ENCODE assay signal across 8 cellular contexts in the genomic region with DNA sequence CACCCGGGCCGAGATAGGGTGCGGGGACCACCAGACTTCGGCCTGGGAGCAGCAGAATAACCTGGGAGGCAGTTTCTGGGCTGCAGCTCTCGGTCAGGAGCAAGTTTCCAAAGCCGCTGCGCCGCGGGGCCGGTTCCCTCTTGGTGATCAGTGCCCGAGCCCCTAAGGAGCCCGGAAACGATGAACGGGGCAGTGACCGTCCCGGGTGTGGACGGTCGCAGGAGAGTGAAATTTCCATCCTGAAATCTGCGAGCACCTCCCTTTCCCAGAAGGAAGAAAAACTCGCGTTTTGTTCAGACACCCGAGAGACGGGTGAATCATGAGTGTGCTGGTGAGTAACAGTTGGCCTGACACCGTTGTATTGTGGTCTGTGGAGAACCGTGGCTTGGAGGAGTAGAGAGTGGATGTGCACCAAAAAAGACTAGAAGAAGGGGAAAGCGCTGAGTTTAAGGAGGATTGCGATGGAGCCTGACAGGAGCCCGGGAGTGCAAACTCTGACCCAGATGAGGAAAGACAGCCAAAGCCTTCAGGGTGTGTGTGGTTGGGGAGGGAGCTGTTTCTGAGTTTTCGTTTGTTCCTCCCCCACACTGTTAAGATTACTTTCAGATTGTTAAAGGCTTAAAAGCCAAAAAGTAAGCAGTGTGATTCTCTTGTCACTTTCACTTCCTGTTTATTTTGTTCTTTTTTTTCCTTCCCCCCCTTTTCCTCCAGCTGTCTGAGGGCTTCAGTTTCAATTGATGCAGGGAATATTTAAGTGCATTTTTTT. TPM values are rescaled to one million over a fixed set of nuclear protein-coding genes. Genes with fewer than 3 reads are reported as not detected.
A peak's percentile ranks its signal among the peaks of the same experiment; 100 is the strongest.
DNase-seq lines count a peak whose midpoint lies in the region; ATAC-seq and TF ChIP-seq lines count a peak whose summit lies in the region.

No MANE protein-coding gene starts in this region.

- peaks cover 15% of the 10 kb centered on the region for H3K4me1 ChIP-seq in PC-3 (ENCODE audit: insufficient read depth, low read length)

- TSS peak; percentile 40 for BruUV-seq in PC-3 (replicated peaks; lab: Mats Ljungman, UMichigan)

- CTCF ChIA-PET in PC-3 (lab: Charles Lee) = interaction anchor here (0.6 kb wide), 2 partner anchors 81 to 171 kb away, joined by 3 to 9 read pairs; no protein-coding TSS in a partner anchor

- peak overlapping the region; percentile 73 for H3K27ac ChIP-seq in PC-3 (ENCODE audit: low read length)

- H3K4me2 ChIP-seq in PC-3 (ENCODE audit: low read length) = peak overlapping the region; percentile 98

- peak; percentile 45 for ATAC-seq in GM19025 (IDR thresholded peaks at IDR 0.05; ENCODE audit: low read depth, unreplicated experiment)
- ATAC-seq in HG03159 (IDR thresholded peaks at IDR 0.05; ENCODE audit: unreplicated experiment) = peak; percentile 73
- peak; percentile 62 for ATAC-seq in PC-3
- peak; percentile 72 to 73 for ATAC-seq in activated T-cell treated with anti-CD3 and anti-CD28 coated beads, Interleukin-2, amount 50 U/mL, for 72 hours (replicated peaks in 1 of 2)

- intact Hi-C loops in PC-3 (cut with micrococcal nuclease) = loop anchor here (2.0 to 5.0 kb wide), 3 partner anchors 70 to 129 kb away; partner anchors contain the start of gene SEC24B

- H3K79me2 ChIP-seq in PC-3 (ENCODE audit: low read length) = peaks cover 30% of the 10 kb centered on the region

- POLR2A ChIA-PET in PC-3 (lab: Charles Lee; ENCODE audit: unreplicated experiment) = no interaction called here

- peaks cover 4% of the 10 kb centered on the region for H3F3A ChIP-seq in PC-3 (ENCODE audit: low read length, unreplicated experiment)

- H3K9me3 Mint-ChIP-seq in activated T-cell treated with anti-CD3 and anti-CD28 coated beads, Interleukin-2, amount 50 U/mL, for 72 hours = no peaks in the 10 kb centered on the region
- H3K9me3 Mint-ChIP-seq in neural crest cell = peaks cover 2% of the 10 kb centered on the region

- H3K27ac Mint-ChIP-seq in activated T-cell treated with anti-CD3 and anti-CD28 coated beads, Interleukin-2, amount 50 U/mL, for 72 hours = peak overlapping the region; percentile 44
- H3K27ac Mint-ChIP-seq in neural crest cell (ENCODE audit: unreplicated experiment) = no peak overlapping the region

- H3K4me3 Mint-ChIP-seq in activated T-cell treated with anti-CD3 and anti-CD28 coated beads, Interleukin-2, amount 50 U/mL, for 72 hours = peak overlapping the region; percentile 81 to 92
- H3K4me3 Mint-ChIP-seq in neural crest cell = peak overlapping the region; percentile 84

- no peaks in the 10 kb centered on the region for H3K27me3 ChIP-seq in PC-3 (ENCODE audit: low read length)

- no peak for TF ChIP-seq CTCF in AG09319 (IDR thresholded peaks at IDR 0.05; ENCODE audit: low read depth, low read length)
- TF ChIP-seq CTCF in PC-3 (conservative IDR thresholded peaks at IDR 0.05; ENCODE audit: low read depth, low read length) = no peak
- no peak for TF ChIP-seq CTCF in fibroblast of villous mesenchyme (IDR thresholded peaks at IDR 0.05; ENCODE audit: insufficient read depth, low read depth, low read length)
- no peak for TF ChIP-seq CTCF in neural crest cell (conservative IDR thresholded peaks at IDR 0.05)

- no peaks in the 10 kb centered on the region for H3K36me3 ChIP-seq in PC-3 (ENCODE audit: low read depth, low read length)

- DNase-seq in AG09319 (ENCODE audit: extremely low read depth, low read depth) (peak; percentile 25), PC-3 (peak; percentile 64), fibroblast of villous mesenchyme (ENCODE audit: low read depth) (peak; percentile 73), neural crest cell (ENCODE audit: low read depth, low spot score) (peak; percentile 20), stromal cell of bone marrow (ENCODE audit: low read depth) (peak; percentile 88)
- peak; percentile 62 to 73 for DNase-seq in activated T-cell treated with anti-CD3 and anti-CD28 coated beads, Interleukin-2, amount 50 U/mL, for 72 hours

- no peaks in the 10 kb centered on the region for H3K27me3 Mint-ChIP-seq in activated T-cell treated with anti-CD3 and anti-CD28 coated beads, Interleukin-2, amount 50 U/mL, for 72 hours (ENCODE audit: low read depth)
- H3K27me3 Mint-ChIP-seq in neural crest cell (ENCODE audit: low read depth) = peaks cover 3% of the 10 kb centered on the region

- H3K4me3 ChIP-seq in PC-3 (ENCODE audit: low read length) = peak overlapping the region; percentile 96
- H3K4me3 ChIP-seq in fibroblast of villous mesenchyme (ENCODE audit: low read depth, low read length) = peak overlapping the region; percentile 76

- peak overlapping the region; percentile 86 for H2AFZ ChIP-seq in PC-3 (ENCODE audit: low read length)

- no peaks in the 10 kb centered on the region for H3K9me3 ChIP-seq in PC-3 (ENCODE audit: low read length)

- no peaks in the 10 kb centered on the region for H4K20me1 ChIP-seq in PC-3 (ENCODE audit: low read length)

- H3K4me1 Mint-ChIP-seq in activated T-cell treated with anti-CD3 and anti-CD28 coated beads, Interleukin-2, amount 50 U/mL, for 72 hours (ENCODE audit: low read depth) = peaks cover 44% of the 10 kb centered on the region
- peaks cover 23% of the 10 kb centered on the region for H3K4me1 Mint-ChIP-seq in neural crest cell

- no peaks in the 10 kb centered on the region for H3K9me2 ChIP-seq in PC-3 (replicated peaks; ENCODE audit: low read length)

- H3K9ac ChIP-seq in PC-3 (ENCODE audit: low read length) = peak overlapping the region; percentile 76

- peaks cover 1 to 10% of the 10 kb centered on the region in 2 donors for H3K36me3 Mint-ChIP-seq in activated T-cell treated with anti-CD3 and anti-CD28 coated beads, Interleukin-2, amount 50 U/mL, for 72 hours (ENCODE audit: insufficient read depth in 2 of 2)
- H3K36me3 Mint-ChIP-seq in neural crest cell (ENCODE audit: low read depth) = peaks cover 4% of the 10 kb centered on the region

RNA-seq across cellular contexts. Expression of gene MCUB, which starts 0.8 kb away (rescaled TPM):
- total RNA-seq in PC-3 (2014; rRNA removed) (18.4 and 21.7 TPM in 2 replicates), fibroblast of villous mesenchyme (8.2 and 10.0 TPM in 2 replicates), neural crest cell (15.9 and 18.1 TPM in 2 replicates)
- total RNA-seq in activated T-cell treated with anti-CD3 and anti-CD28 coated beads, Interleukin-2, amount 50 U/mL, for 72 hours = 10 to 100 TPM; 43.8 to 52.0 TPM

Comparison
In these comparisons a context has a peak if more than half of its experiments do, and no peak if none do; other contexts are left out.
1. Peak in every context shown above with its lines: DNase-seq, ATAC-seq, H3K4me3 ChIP-seq and H3K27ac ChIP-seq.
2. DNase-seq: peak in every context shown above with its lines; median percentile 88 in stromal cell of bone marrow; 73 in fibroblast of villous mesenchyme; 68 in activated T-cell treated with anti-CD3 and anti-CD28 coated beads, Interleukin-2, amount 50 U/mL, for 72 hours; 64 in PC-3; 25 in AG09319; 20 in neural crest cell.